10 cellular contexts compared by ENCODE assay signal in the genomic region with DNA sequence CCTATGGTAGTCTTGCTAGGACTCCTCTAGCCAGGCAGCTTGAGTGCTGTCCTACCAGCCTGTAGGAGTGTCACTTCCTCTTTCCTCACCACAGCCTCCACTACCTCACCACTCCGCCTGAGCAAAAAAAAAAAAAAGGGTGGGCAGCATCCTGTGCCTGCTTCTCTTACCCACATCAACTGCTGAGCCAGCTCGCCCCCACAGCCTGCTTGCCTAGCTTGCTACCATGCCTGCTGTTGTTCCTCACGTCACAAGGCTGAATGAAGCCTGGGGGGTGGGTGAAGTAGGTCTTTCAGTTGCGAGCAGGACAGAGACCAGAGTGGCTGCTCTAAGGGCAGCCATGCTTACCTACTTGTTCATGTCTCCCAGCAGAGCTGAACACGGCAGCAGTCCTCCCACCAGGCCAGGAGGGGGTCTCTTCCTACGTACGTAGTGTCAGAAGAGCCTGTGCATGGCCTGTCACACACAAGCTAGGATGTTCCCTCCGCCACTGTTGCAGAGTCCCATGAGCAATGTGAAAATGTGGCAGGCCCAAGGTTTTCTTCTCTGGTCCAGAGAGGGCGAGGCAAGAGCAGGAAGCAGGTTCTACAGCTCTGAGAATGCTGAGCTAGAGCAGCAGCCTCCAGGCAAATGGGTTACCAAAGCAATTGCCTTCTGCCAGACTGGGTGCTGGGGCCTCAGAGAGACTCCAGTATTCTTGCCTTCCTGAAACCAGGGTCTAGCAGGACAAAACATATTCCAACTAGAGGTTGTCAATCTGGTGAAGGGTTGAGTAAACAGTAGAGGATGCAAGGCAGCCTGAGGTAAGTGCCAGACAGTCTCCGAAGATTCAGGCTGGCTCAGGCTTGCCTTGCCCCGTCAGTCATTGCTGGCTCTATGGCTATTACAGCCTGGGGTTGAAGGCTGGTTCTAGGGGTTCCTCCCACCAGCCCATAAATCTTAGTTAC. TPM values are rescaled to one million over a fixed set of nuclear protein-coding genes. Genes with fewer than 3 reads are reported as not detected.
DNase-seq lines count a peak whose midpoint lies in the region; ATAC-seq and TF ChIP-seq lines count a peak whose summit lies in the region.
"Had no signal": no experiment of that assay in that cellular context is flagged by ENCODE, and none has a peak within 500 bp of the region (broad histone marks: within the 10 kb centered on the region; RNA-seq: fewer than 3 reads in every experiment).

No MANE protein-coding gene starts in this region.

- H3K27ac Mint-ChIP-seq in CD14-positive monocyte = peak overlapping the region; percentile 75 to 97 (median 93)
- peak overlapping the region; percentile 84 for H3K27ac Mint-ChIP-seq in endothelial cell (ENCODE audit: unreplicated experiment)

- peak; percentile 95 for ATAC-seq in GM21390 (IDR thresholded peaks at IDR 0.05; ENCODE audit: unreplicated experiment)

- H3K4me3 Mint-ChIP-seq in CD14-positive monocyte = peak overlapping the region in 1 of 2 donors; percentile 45
- peak overlapping the region; percentile 65 for H3K4me3 Mint-ChIP-seq in endothelial cell (ENCODE audit: unreplicated experiment)

- peaks cover 32% of the 10 kb centered on the region for H3K4me1 Mint-ChIP-seq in CD14-positive monocyte
- H3K4me1 Mint-ChIP-seq in endothelial cell (ENCODE audit: unreplicated experiment) = peaks cover 12% of the 10 kb centered on the region

- TF ChIP-seq CTCF in CD14-positive monocyte (IDR thresholded peaks at IDR 0.05) (no peak), endothelial cell (IDR thresholded peaks at IDR 0.05; ENCODE audit: unreplicated experiment) (no peak)

- H3K27me3 Mint-ChIP-seq in CD14-positive monocyte (ENCODE audit: low read depth in 3 of 3) = no peaks in the 10 kb centered on the region
- peaks cover 3% of the 10 kb centered on the region for H3K27me3 Mint-ChIP-seq in endothelial cell (ENCODE audit: unreplicated experiment)

- intact Hi-C loops in CD14-positive monocyte (cut with micrococcal nuclease) = no loop called here

- peaks cover 74 to 98% of the 10 kb centered on the region in 2 donors for H3K36me3 Mint-ChIP-seq in CD14-positive monocyte
- peaks cover 43% of the 10 kb centered on the region for H3K36me3 Mint-ChIP-seq in endothelial cell (ENCODE audit: low read depth, unreplicated experiment)

- DNase-seq in CD14-positive monocyte (ENCODE audit: low spot score) (no peak), HUDEP-2 (lab: John Stamatoyannopoulos, UW; ENCODE audit: unreplicated experiment in 76 of 76) (peak in 45 of 76 experiments; percentile 4 to 67 (median 33)), endothelial cell (ENCODE audit: low spot score) (no peak), putamen (ENCODE audit: low spot score) (peak; percentile 72), NCI-H748 treated with DMSO at 0.1 percent for 48 hours (lab: John Stamatoyannopoulos, UW) (no peak), D341Med (ENCODE audit: low spot score) (no peak)
- DNase-seq in activated CD4-positive, alpha-beta T cell treated with anti-CD3 and anti-CD28 coated beads, Interleukin-2, amount 50 U/mL, for 1 hour = peak; percentile 82

- H3K9me3 Mint-ChIP-seq in CD14-positive monocyte (peaks cover 0 to 3% (median 0%) of the 10 kb centered on the region in 7 donors), endothelial cell (ENCODE audit: unreplicated experiment) (no peaks in the 10 kb centered on the region)

RNA-seq across cellular contexts. Expression of a gene that starts 8.0 kb away (rescaled TPM):
- polyA plus RNA-seq in CD14-positive monocyte = 100 to 1,000 TPM in 1 of 2 donors, 10 to 100 TPM in 1; 92.8 to 120 TPM
- 15.0 TPM for total RNA-seq in endothelial cell (ENCODE audit: unreplicated experiment)

RNA-seq across cellular contexts. Expression of a gene that starts 14.6 kb away (rescaled TPM):
- polyA plus RNA-seq in CD14-positive monocyte = 100 to 1,000 TPM; 176 to 199 TPM
- total RNA-seq in endothelial cell (ENCODE audit: unreplicated experiment) = 85.3 TPM

RNA-seq across cellular contexts. Expression of a gene that starts 24.9 kb away (rescaled TPM):
- 10 to 100 TPM; 27.3 to 33.4 TPM for polyA plus RNA-seq in CD14-positive monocyte
- 72.3 TPM for total RNA-seq in endothelial cell (ENCODE audit: unreplicated experiment)

RNA-seq across cellular contexts. Expression of a gene that starts 28.1 kb away (rescaled TPM):
- not detected for polyA plus RNA-seq in CD14-positive monocyte
- total RNA-seq in endothelial cell (ENCODE audit: unreplicated experiment) = not detected
- total RNA-seq: Daoy had no signal
- polyA plus RNA-seq: fibroblast of lung had no signal

RNA-seq across cellular contexts. Expression of a gene that starts 34.0 kb away (rescaled TPM):
- polyA plus RNA-seq in CD14-positive monocyte = 1 to 10 TPM; 8.3 to 8.4 TPM
- 22.4 TPM for total RNA-seq in endothelial cell (ENCODE audit: unreplicated experiment)

Comparison
In these comparisons a context has a peak if more than half of its experiments do, and no peak if none do; other contexts are left out.
1. DNase-seq: peak in HUDEP-2 (45 of 76), activated CD4-positive, alpha-beta T cell treated with anti-CD3 and anti-CD28 coated beads, Interleukin-2, amount 50 U/mL, for 1 hour (single experiment) and putamen (single experiment); none in CD14-positive monocyte (single experiment), endothelial cell (single experiment), NCI-H748 treated with DMSO at 0.1 percent for 48 hours (single experiment) and D341Med (single experiment).